ENCODE assay signal across 8 cellular contexts in genomic region chr5:56012281-56012963, GRCh38. TPM values are rescaled to one million over a fixed set of nuclear protein-coding genes. Genes with fewer than 3 reads are reported as not detected.
A peak's percentile ranks its signal among the peaks of the same experiment; 100 is the strongest.
DNase-seq lines count a peak whose midpoint lies in the region; ATAC-seq and TF ChIP-seq lines count a peak whose summit lies in the region.

No MANE protein-coding gene starts in this region.

- no peaks in the 10 kb centered on the region for H3K9me3 ChIP-seq in lower lobe of right lung

- H3K27me3 ChIP-seq in lower lobe of right lung (ENCODE audit: low read depth): no peaks in the 10 kb centered on the region

- H3K27ac ChIP-seq in lower lobe of right lung: peak overlapping the region; percentile 14

- no peaks in the 10 kb centered on the region for H3K36me3 ChIP-seq in lower lobe of right lung

- H3K4me3 ChIP-seq in lower lobe of right lung: no peak overlapping the region

- peaks cover 15% of the 10 kb centered on the region for H3K4me1 ChIP-seq in lower lobe of right lung

- intact Hi-C loops in lower lobe of right lung (cut with DNase I): no loop called here

- no peak for TF ChIP-seq CTCF in lower lobe of right lung (IDR thresholded peaks at IDR 0.05)

- peak; percentile 75 for ATAC-seq in GM18867 (IDR thresholded peaks at IDR 0.05; ENCODE audit: unreplicated experiment)
- peak; percentile 70 for ATAC-seq in HG03378 (IDR thresholded peaks at IDR 0.05; ENCODE audit: unreplicated experiment)
- ATAC-seq in lower lobe of right lung: peak; percentile 59 to 66

- peak; percentile 18 for DNase-seq in activated effector memory CD4-positive, alpha-beta T cell treated with Interleukin-2 at 50 U/mL for 16 hours
- no peak for DNase-seq in lower lobe of right lung
- no peak for DNase-seq in NCI-H446 treated with DMSO at 0.1 percent for 48 hours (lab: John Stamatoyannopoulos, UW)
- DNase-seq in NCI-H1694 (lab: John Stamatoyannopoulos, UW): no peak
- no peak for DNase-seq in activated CD8-positive, alpha-beta memory T cell treated with anti-CD3 and anti-CD28 coated beads, Interleukin-2, amount 50 U/mL, for 4 hours
- DNase-seq in NCI-H1092 (lab: John Stamatoyannopoulos, UW): no peak

RNA-seq across cellular contexts. Expression of gene IL6ST, which starts 17.7 kb away (rescaled TPM):
- 353 TPM for total RNA-seq in lower lobe of right lung
